ENCODE assay signal across 11 cellular contexts in the genomic region with DNA sequence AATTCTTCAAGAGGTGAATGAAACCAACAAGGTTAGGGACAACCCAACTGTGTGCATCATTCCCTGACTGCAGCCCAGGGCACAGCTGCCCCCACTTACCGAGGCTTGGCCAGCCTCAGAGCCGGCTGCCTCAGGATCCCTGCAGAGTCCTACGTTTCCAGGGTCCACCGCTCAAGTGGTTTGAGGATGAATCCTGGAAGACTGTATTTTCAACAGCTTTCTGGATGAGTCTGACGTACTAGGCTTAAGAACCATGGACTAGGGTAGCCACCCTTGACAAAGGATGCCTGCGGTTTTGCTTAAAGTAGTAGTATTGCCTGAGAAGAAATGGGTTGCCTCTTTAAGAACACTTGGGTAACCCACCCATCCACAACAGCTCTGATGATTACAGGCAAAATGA.
"Had no signal": no experiment of that assay in that cellular context is flagged by ENCODE, and none has a peak within 500 bp of the region (broad histone marks: within the 10 kb centered on the region; RNA-seq: fewer than 3 reads in every experiment).

No MANE protein-coding gene starts in this region.

- H3K9ac ChIP-seq: GM23248 had no signal

- H3K4me3 Mint-ChIP-seq: GM23338, H9, HFFc6 had no signal

- H2AFZ ChIP-seq: GM23248, GM23338 had no signal

- H3K9me3 Mint-ChIP-seq: GM23338, H9, HFFc6 had no signal

- FAIRE-seq: H1, H54 had no signal

- H3K9me3 ChIP-seq: HAP-1 had no signal

- ATAC-seq: GM23338, HCT116 had no signal

- H3K27ac ChIP-seq: GM23248 had no signal

- H3K4me3 ChIP-seq: GM23248, GM23338, HAP-1 had no signal

- H3K36me3 ChIP-seq: HAP-1 had no signal

- DNase-seq: GM23248, GOT3, H7, H9, HCEC 1CT, HFFc6 had no signal

- H3K4me2 ChIP-seq: GM23338 had no signal

- H3K27ac Mint-ChIP-seq: GM23338, H9, HFFc6 had no signal
